In genomic region chr1:58773406-58773840, GRCh38 we compare ENCODE assay signal across 8 cellular contexts. TPM values are rescaled to one million over a fixed set of nuclear protein-coding genes. Genes with fewer than 3 reads are reported as not detected.
A peak's percentile ranks its signal among the peaks of the same experiment; 100 is the strongest.
DNase-seq lines count a peak whose midpoint lies in the region; ATAC-seq and TF ChIP-seq lines count a peak whose summit lies in the region.

No MANE protein-coding gene starts in this region.

- H3K36me3 Mint-ChIP-seq in CD4-positive, alpha-beta T cell (ENCODE audit: low read depth) = no peaks in the 10 kb centered on the region
- H3K36me3 Mint-ChIP-seq in activated B cell treated with CpG ODN at 0.5 μM for 24 hours (ENCODE audit: low read depth) = no peaks in the 10 kb centered on the region

- H3K9me3 ChIP-seq in CD4-positive, alpha-beta T cell (ENCODE audit: control insufficient read depth, low read length) = no peaks in the 10 kb centered on the region
- H3K9me3 ChIP-seq in testis = no peaks in the 10 kb centered on the region

- no peaks in the 10 kb centered on the region for H3K27me3 ChIP-seq in CD4-positive, alpha-beta T cell (ENCODE audit: control insufficient read depth, insufficient read depth, low read length)
- H3K27me3 ChIP-seq in testis = no peaks in the 10 kb centered on the region

- 27 to 33% methylated on average over 3 of the region's 3 CpGs for WGBS in testis, 2 donors

- peak overlapping the region; percentile 63 for H3K27ac Mint-ChIP-seq in CD4-positive, alpha-beta T cell
- peak overlapping the region; percentile 73 for H3K27ac Mint-ChIP-seq in activated B cell treated with CpG ODN at 0.5 μM for 24 hours

- H3K36me3 ChIP-seq in testis (ENCODE audit: low read depth, missing control alignments) = no peaks in the 10 kb centered on the region

- H3K27ac ChIP-seq in CD4-positive, alpha-beta T cell (ENCODE audit: low read depth, low read length) = no peak overlapping the region
- H3K27ac ChIP-seq in testis = peak overlapping the region in 1 of 2 donors; percentile 43

- no peaks in the 10 kb centered on the region for H3K9me3 Mint-ChIP-seq in CD4-positive, alpha-beta T cell
- H3K9me3 Mint-ChIP-seq in activated B cell treated with CpG ODN at 0.5 μM for 24 hours = no peaks in the 10 kb centered on the region

- peaks cover 14% of the 10 kb centered on the region for H3K4me1 Mint-ChIP-seq in CD4-positive, alpha-beta T cell (ENCODE audit: low read depth)
- H3K4me1 Mint-ChIP-seq in activated B cell treated with CpG ODN at 0.5 μM for 24 hours = peaks cover 19% of the 10 kb centered on the region

- POLR2A ChIA-PET in CD4-positive, alpha-beta T cell (lab: Charles Lee) = interaction anchor here (1.1 to 2.3 kb wide), 3 partner anchors 8 to 18 kb away, joined by 3 to 22 read pairs (median 4); partner anchors contain the start of gene JUN
- POLR2A ChIA-PET in activated B cell treated with CpG ODN at 0.5 μM for 24 hours (lab: Charles Lee) = interaction anchor here (0.6 to 2.4 kb wide), 8 partner anchors 10 to 926 kb away, joined by 3 to 43 read pairs (median 4); partner anchors contain the start of genes FGGY and JUN

- H3K4me1 ChIP-seq in testis = peaks cover 12% of the 10 kb centered on the region

- no peak for TF ChIP-seq CTCF in CD4-positive, alpha-beta T cell (IDR thresholded peaks at IDR 0.05)
- TF ChIP-seq CTCF in activated B cell treated with CpG ODN at 0.5 μM for 24 hours (IDR thresholded peaks at IDR 0.05) (no peak), testis (IDR thresholded peaks at IDR 0.05) (no peak)

- H3K4me3 ChIP-seq in testis = no peak overlapping the region

- CTCF ChIA-PET in CD4-positive, alpha-beta T cell (lab: Charles Lee) = no interaction called here
- CTCF ChIA-PET in activated B cell treated with CpG ODN at 0.5 μM for 24 hours (lab: Charles Lee) = interaction anchor here (0.7 to 2.7 kb wide), 6 partner anchors 9 to 925 kb away, joined by 3 to 12 read pairs (median 4); no protein-coding TSS in a partner anchor

- H3K4me3 Mint-ChIP-seq in CD4-positive, alpha-beta T cell = no peak overlapping the region
- no peak overlapping the region for H3K4me3 Mint-ChIP-seq in activated B cell treated with CpG ODN at 0.5 μM for 24 hours

- peak; percentile 82 for ATAC-seq in CD4-positive, alpha-beta T cell (ENCODE audit: poor library complexity)
- ATAC-seq in GM21367 (IDR thresholded peaks at IDR 0.05; ENCODE audit: unreplicated experiment) (peak; percentile 65), activated B cell treated with CpG ODN at 0.5 μM for 24 hours (ENCODE audit: low read depth) (peak; percentile 89)

- TF ChIP-seq POLR2A in testis (IDR thresholded peaks at IDR 0.05) = no peak

- H3K27me3 Mint-ChIP-seq in CD4-positive, alpha-beta T cell = no peaks in the 10 kb centered on the region
- H3K27me3 Mint-ChIP-seq in activated B cell treated with CpG ODN at 0.5 μM for 24 hours = peaks cover 6% of the 10 kb centered on the region

- intact Hi-C loops in CD4-positive, alpha-beta T cell (cut with DNase I, micrococcal nuclease) = no loop called here
- intact Hi-C loops in activated B cell treated with CpG ODN at 0.5 μM for 24 hours (cut with micrococcal nuclease) = loop anchor here (2.0 kb wide), 1 partner anchor 33 kb away; no protein-coding TSS in a partner anchor
- intact Hi-C loops in testis (cut with DNase I; ENCODE audit: low total_unique reads) = no loop called here

- DNase-seq in CD4-positive, alpha-beta T cell = peak in 1 of 10 experiments; percentile 7
- DNase-seq in LHCN-M2 (ENCODE audit: low read depth) = peak; percentile 94
- peak; percentile 24 for DNase-seq in activated B cell treated with CpG ODN at 0.5 μM for 24 hours
- DNase-seq in iPS-NIHi11 (ENCODE audit: low spot score) = peak; percentile 13
- DNase-seq in testis = peak; percentile 55
- DNase-seq in inferior parietal cortex (ENCODE audit: extremely low spot score) = no peak
- no peak for DNase-seq in A172 (ENCODE audit: low spot score)

RNA-seq across cellular contexts. Expression of gene JUN, which starts 10.4 kb away (rescaled TPM):
- total RNA-seq in CD4-positive, alpha-beta T cell = 100 to 1,000 TPM; 585 to 588 TPM
- total RNA-seq in LHCN-M2 (2014; rRNA removed) (63.7 and 79.8 TPM in 2 replicates), activated B cell treated with CpG ODN at 0.5 μM for 24 hours (35.3 and 36.6 TPM in 2 replicates), testis (10 to 100 TPM; 60.6 to 67.8 TPM)
- 38.9 TPM for polyA plus RNA-seq in LHCN-M2 (2012)
- 40.9 TPM for polyA plus RNA-seq in testis (ENCODE audit: insufficient read depth, low read depth, low replicate concordance)
- total RNA-seq in A172 (2014; rRNA removed; shearing (Covaris generic)) = 73.6 and 82.2 TPM in 2 replicates

Comparison
In these comparisons a context has a peak if more than half of its experiments do, and no peak if none do; other contexts are left out.
1. DNase-seq: peak in LHCN-M2 (single experiment), activated B cell treated with CpG ODN at 0.5 μM for 24 hours (single experiment), iPS-NIHi11 (single experiment) and testis (single experiment); none in inferior parietal cortex (single experiment) and A172 (single experiment).
2. Peak in every context shown above with its lines, with median percentiles within 50 percentile points of each other: ATAC-seq.